In the genomic region with DNA sequence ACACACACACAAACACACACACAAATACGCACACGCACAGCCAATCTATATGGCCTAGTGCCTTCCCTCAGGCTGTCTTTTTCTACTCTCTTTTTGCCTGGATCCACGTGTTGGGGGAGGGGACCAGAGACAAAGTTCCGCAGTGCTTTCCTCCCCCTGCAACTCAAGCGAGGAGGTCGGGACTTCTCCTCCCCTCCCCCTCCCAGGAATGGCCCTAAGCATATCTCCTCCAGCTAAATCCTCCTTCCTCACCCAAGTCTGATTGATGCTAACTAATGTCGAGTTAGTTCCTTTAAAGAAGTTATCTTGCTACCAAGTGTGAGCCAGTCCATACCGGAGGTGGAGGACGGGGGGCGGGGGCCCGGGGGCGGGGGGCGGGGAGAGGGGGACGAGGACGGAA, we compare ENCODE assay signal across 24 cellular contexts.
"Had no signal": no experiment of that assay in that cellular context is flagged by ENCODE, and none has a peak within 500 bp of the region (broad histone marks: within the 10 kb centered on the region; RNA-seq: fewer than 3 reads in every experiment).

No MANE protein-coding gene starts in this region.

- H3K9me3 ChIP-seq: breast epithelium, heart left ventricle, mucosa of descending colon, right atrium auricular region, transverse colon had no signal

- H3K4me1 ChIP-seq: breast epithelium had no signal

- H3K9me3 Mint-ChIP-seq: activated naive CD8-positive, alpha-beta T cell treated with anti-CD3 and anti-CD28 coated beads for 36 hours; activated T-cell treated with anti-CD3 and anti-CD28 coated beads, Interleukin-2, amount 50 U/mL, for 72 hours; dendritic cell treated with granulocyte-macrophage colony-stimulating factor and Interleukin-4, amounts not matched to agents 40 ng/mL and 50 ng/mL, for 4 days; effector memory CD8-positive, alpha-beta T cell; T-helper 2 cell treated with Interferon-gamma antibody and Interleukin-4, amounts not matched to agents 5 μg/mL and 100 μg/mL, for 36 hours had no signal

- DNase-seq: activated CD4-positive, alpha-beta T cell treated with anti-CD3 and anti-CD28 coated beads, Interleukin-2, amount 10 ng/mL, durations not matched to agents 24 days and 14 days; activated CD4-positive, CD25-positive, alpha-beta regulatory T cell; activated CD8-positive, alpha-beta memory T cell treated with anti-CD3 and anti-CD28 coated beads, Interleukin-2, amount 50 U/mL, for 4 hours; activated CD8-positive, alpha-beta T cell treated with anti-CD3 and anti-CD28 coated beads, Interleukin-2, amount 10 ng/mL, durations not matched to agents 7 days and 5 days; activated naive CD8-positive, alpha-beta T cell treated with anti-CD3 and anti-CD28 coated beads for 36 hours; activated T-cell treated with anti-CD3 and anti-CD28 coated beads, Interleukin-2, amount 50 U/mL, for 72 hours; aorta; effector memory CD8-positive, alpha-beta T cell; heart left ventricle; mucosa of descending colon; naive thymus-derived CD4-positive, alpha-beta T cell; nucleus accumbens; posterior cingulate gyrus; small intestine; stimulated activated CD4-positive, alpha-beta T cell treated with anti-CD3 and anti-CD28 coated beads, Interleukin-4, amount 100 ng/mL, for 4 hours; stimulated activated CD8-positive, alpha-beta memory T cell treated with anti-CD3 and anti-CD28 coated beads, Interleukin-4, amount 100 ng/mL, for 48 hours; stimulated activated naive CD4-positive, alpha-beta T cell treated with Interleukin-2 at 50 U/mL for 16 hours; substantia nigra; transverse colon had no signal

- H3K27ac Mint-ChIP-seq: activated CD4-positive, alpha-beta T cell treated with anti-CD3 and anti-CD28 coated beads, Interleukin-2, amount 10 ng/mL, durations not matched to agents 24 days and 14 days; activated CD8-positive, alpha-beta T cell treated with anti-CD3 and anti-CD28 coated beads, Interleukin-2, amount 10 ng/mL, durations not matched to agents 7 days and 5 days; activated naive CD8-positive, alpha-beta T cell treated with anti-CD3 and anti-CD28 coated beads for 36 hours; activated T-cell treated with anti-CD3 and anti-CD28 coated beads, Interleukin-2, amount 50 U/mL, for 72 hours; dendritic cell treated with granulocyte-macrophage colony-stimulating factor and Interleukin-4, amounts not matched to agents 40 ng/mL and 50 ng/mL, for 4 days; effector memory CD8-positive, alpha-beta T cell; naive thymus-derived CD4-positive, alpha-beta T cell; T-helper 2 cell treated with Interferon-gamma antibody and Interleukin-4, amounts not matched to agents 5 μg/mL and 100 μg/mL, for 36 hours had no signal

- H3K4me3 ChIP-seq: breast epithelium, heart left ventricle, lung, mucosa of descending colon, right atrium auricular region, transverse colon had no signal

- H3K27ac ChIP-seq: breast epithelium, heart left ventricle, right atrium auricular region, transverse colon had no signal

- H3K36me3 ChIP-seq: breast epithelium, heart left ventricle, right atrium auricular region, transverse colon had no signal

- ATAC-seq: activated CD8-positive, alpha-beta T cell treated with anti-CD3 and anti-CD28 coated beads, Interleukin-2, amount 10 ng/mL, durations not matched to agents 7 days and 5 days; activated T-cell treated with anti-CD3 and anti-CD28 coated beads, Interleukin-2, amount 50 U/mL, for 72 hours; effector memory CD8-positive, alpha-beta T cell; heart left ventricle; mucosa of descending colon; naive thymus-derived CD4-positive, alpha-beta T cell had no signal

- H3K4me3 Mint-ChIP-seq: activated CD4-positive, alpha-beta T cell treated with anti-CD3 and anti-CD28 coated beads, Interleukin-2, amount 10 ng/mL, durations not matched to agents 24 days and 14 days; activated CD8-positive, alpha-beta T cell treated with anti-CD3 and anti-CD28 coated beads, Interleukin-2, amount 10 ng/mL, durations not matched to agents 7 days and 5 days; activated naive CD8-positive, alpha-beta T cell treated with anti-CD3 and anti-CD28 coated beads for 36 hours; activated T-cell treated with anti-CD3 and anti-CD28 coated beads, Interleukin-2, amount 50 U/mL, for 72 hours; dendritic cell treated with granulocyte-macrophage colony-stimulating factor and Interleukin-4, amounts not matched to agents 40 ng/mL and 50 ng/mL, for 4 days; effector memory CD8-positive, alpha-beta T cell; T-helper 2 cell treated with Interferon-gamma antibody and Interleukin-4, amounts not matched to agents 5 μg/mL and 100 μg/mL, for 36 hours had no signal
